In genomic region chr2:134299334-134299733, GRCh38 we compare ENCODE assay signal across 18 cellular contexts. TPM values are rescaled to one million over a fixed set of nuclear protein-coding genes. Genes with fewer than 3 reads are reported as not detected.
DNase-seq lines count a peak whose midpoint lies in the region; ATAC-seq, FAIRE-seq and TF ChIP-seq lines count a peak whose summit lies in the region.
"Had no signal": no experiment of that assay in that cellular context is flagged by ENCODE, and none has a peak within 500 bp of the region (broad histone marks: within the 10 kb centered on the region; RNA-seq: fewer than 3 reads in every experiment).

No MANE protein-coding gene starts in this region.

- CTCF ChIA-PET in K562 (lab: Yijun Ruan, JAX; ENCODE audit: low intra/inter-chr PET ratio): no interaction called here

- H3K9me3 ChIP-seq in K562 (replicated peaks; ENCODE audit: control insufficient read depth, insufficient read depth, low read depth, low read length) (no peaks in the 10 kb centered on the region), neutrophil (no peaks in the 10 kb centered on the region), thyroid gland (no peaks in the 10 kb centered on the region), SJCRH30 (replicated peaks) (no peaks in the 10 kb centered on the region)

- 69% methylated on average over 1 of the region's 1 CpG for WGBS in K562 (ENCODE audit: insufficient coverage, low coverage, missing lambda C conversion rate)
- 100% methylated on average over 1 of the region's 1 CpG for WGBS in thyroid gland, 2 donors

- FAIRE-seq in K562 (lab: Jason Lieb, UNC): no peak
- FAIRE-seq: A204.1, GM12892, H1 had no signal

- H3K27me3 Mint-ChIP-seq in IgD-negative memory B cell (no peaks in the 10 kb centered on the region), HFFc6 (ENCODE audit: insufficient read depth) (peaks cover 2% of the 10 kb centered on the region; the same call in 1 of the 2 replicates)
- H3K27me3 Mint-ChIP-seq: CD4-positive, alpha-beta memory T cell had no signal

- no peak overlapping the region for H3K9ac ChIP-seq in K562 (ENCODE audit: insufficient read depth in 1 of 2, low read depth in 2 of 2, low read length in 2 of 2)

- H2AFZ ChIP-seq in K562 (ENCODE audit: low read depth, low read length): no peak overlapping the region

- H3K4me3 Mint-ChIP-seq in IgD-negative memory B cell (no peak overlapping the region), HFFc6 (no peak overlapping the region)
- H3K4me3 Mint-ChIP-seq: H9 had no signal

- no peaks in the 10 kb centered on the region for H3K9me3 Mint-ChIP-seq in IgD-negative memory B cell
- no peaks in the 10 kb centered on the region for H3K9me3 Mint-ChIP-seq in HFFc6
- H3K9me3 Mint-ChIP-seq: CD4-positive, alpha-beta memory T cell; H9 had no signal

- TF ChIP-seq POLR2A in K562 (conservative IDR thresholded peaks at IDR 0.05) (no peak), thyroid gland (IDR thresholded peaks at IDR 0.05) (no peak)

- DNase-seq in K562 (ENCODE audit: extremely low read depth in 1 of 4, low spot score in 3 of 4) (no peak), thyroid gland (no peak), HFFc6 (no peak), SJCRH30 (no peak)
- DNase-seq: ACHN; CD4-positive, alpha-beta memory T cell; DMS153; DMS79; GDM1; H9; KBM-7 had no signal

- intact Hi-C loops in K562 (cut with micrococcal nuclease): no loop called here
- intact Hi-C loops in thyroid gland (cut with DNase I): no loop called here

- H3K36me3 ChIP-seq in K562 (ENCODE audit: control insufficient read depth, insufficient read depth, low read length) (no peaks in the 10 kb centered on the region), neutrophil (no peaks in the 10 kb centered on the region), thyroid gland (no peaks in the 10 kb centered on the region), SJCRH30 (peaks cover 5% of the 10 kb centered on the region)

- H3K4me3 ChIP-seq in K562: no peak overlapping the region
- H3K4me3 ChIP-seq in neutrophil (ENCODE audit: low read depth in 1 of 2, low read length in 1 of 2): no peak overlapping the region
- H3K4me3 ChIP-seq in thyroid gland (replicated peaks in 1 of 3): no peak overlapping the region
- H3K4me3 ChIP-seq in SJCRH30: no peak overlapping the region

- H3K36me3 Mint-ChIP-seq in IgD-negative memory B cell (peaks cover 11% of the 10 kb centered on the region), HFFc6 (ENCODE audit: low read depth) (peaks cover 7% of the 10 kb centered on the region; the same call in 1 of the 2 replicates)

- H3K4me2 ChIP-seq in K562 (ENCODE audit: insufficient read depth, low read length): no peak overlapping the region

- TF ChIP-seq EP300 in K562 (IDR thresholded peaks at IDR 0.05; ENCODE audit: low read length): no peak

- H3K27ac Mint-ChIP-seq in IgD-negative memory B cell: peak overlapping the region in 2 of 3 donors; percentile 4 to 81
- no peak overlapping the region for H3K27ac Mint-ChIP-seq in HFFc6
- H3K27ac Mint-ChIP-seq: H9 had no signal

- no peaks in the 10 kb centered on the region for H3K4me1 ChIP-seq in K562 (replicated peaks in 1 of 2; ENCODE audit: control insufficient read depth in 2 of 2, insufficient read depth in 2 of 2, low read length in 2 of 2)
- H3K4me1 ChIP-seq in neutrophil (ENCODE audit: control insufficient read depth in 1 of 2, insufficient read depth in 1 of 2, low read depth in 1 of 2, low read length in 1 of 2): peaks cover 44 to 49% of the 10 kb centered on the region in 2 experiments
- H3K4me1 ChIP-seq in thyroid gland: no peaks in the 10 kb centered on the region
- no peaks in the 10 kb centered on the region for H3K4me1 ChIP-seq in SJCRH30

- no peaks in the 10 kb centered on the region for H3K9me1 ChIP-seq in K562 (ENCODE audit: control insufficient read depth, insufficient read depth, low read length)

- no peaks in the 10 kb centered on the region for H3K27me3 ChIP-seq in K562 (ENCODE audit: control insufficient read depth in 2 of 2, insufficient read depth in 2 of 2, low read length in 2 of 2)
- no peaks in the 10 kb centered on the region for H3K27me3 ChIP-seq in neutrophil
- no peaks in the 10 kb centered on the region for H3K27me3 ChIP-seq in thyroid gland
- H3K27me3 ChIP-seq in SJCRH30: no peaks in the 10 kb centered on the region

- H4K20me1 ChIP-seq in K562 (replicated peaks; ENCODE audit: control insufficient read depth, insufficient read depth, low read length): no peaks in the 10 kb centered on the region

- in situ Hi-C loops in K562 (cut with MboI): no loop called here

- TF ChIP-seq RAD21 in K562 (CRISPR knock-in tag; conservative IDR thresholded peaks at IDR 0.05 in 1 of 2, IDR thresholded peaks at IDR 0.05 in 1 of 2): no peak

- H3K27ac ChIP-seq in K562 (ENCODE audit: extremely low read depth, low read depth, low read length): no peak overlapping the region
- peak overlapping the region; percentile 41 for H3K27ac ChIP-seq in neutrophil
- H3K27ac ChIP-seq in thyroid gland: no peak overlapping the region
- no peak overlapping the region for H3K27ac ChIP-seq in SJCRH30
- H3K27ac ChIP-seq: C4-2B had no signal

- H3K4me1 Mint-ChIP-seq in IgD-negative memory B cell (peaks cover 53 to 77% (median 57%) of the 10 kb centered on the region in 3 donors), HFFc6 (ENCODE audit: low read depth) (peaks cover 60% of the 10 kb centered on the region)

- no peak for TF ChIP-seq CTCF in K562 (IDR thresholded peaks at IDR 0.05 in 2 of 3, conservative IDR thresholded peaks at IDR 0.05 in 1 of 3; ENCODE audit: insufficient read depth in 2 of 3, low read depth in 1 of 3, low read length in 3 of 3)
- no peak for TF ChIP-seq CTCF in neutrophil (IDR thresholded peaks at IDR 0.05)
- no peak for TF ChIP-seq CTCF in thyroid gland (IDR thresholded peaks at IDR 0.05)
- TF ChIP-seq CTCF in HFFc6 (IDR thresholded peaks at IDR 0.05): no peak

- no TSS peak for BruUV-seq in K562 (replicated peaks; lab: Mats Ljungman, UMichigan)

- H3K79me2 ChIP-seq in K562 (ENCODE audit: control insufficient read depth, insufficient read depth, low read length): no peaks in the 10 kb centered on the region

- ATAC-seq in K562 (no peak), GM19035 (IDR thresholded peaks at IDR 0.05; ENCODE audit: unreplicated experiment) (no peak)

- POLR2A ChIA-PET in K562 (lab: Yijun Ruan, JAX): interaction anchor here (1.1 kb wide), 1 partner anchor 38 kb away, joined by 3 read pairs; no protein-coding TSS in a partner anchor

TF ChIP-seq in K562, 482 proteins besides CTCF, POLR2A, EP300 and RAD21 (continues in another document):
- TF ChIP-seq MAZ (CRISPR knock-in tag; conservative IDR thresholded peaks at IDR 0.05 in 1 of 2, IDR thresholded peaks at IDR 0.05 in 1 of 2): no peak
- TF ChIP-seq ZNF592 (IDR thresholded peaks at IDR 0.05): no peak

RNA-seq across cellular contexts. Expression of gene MGAT5, which starts 45.5 kb away (rescaled TPM):
- 14.0 TPM for polyA plus RNA-seq in IgD-negative memory B cell
- total RNA-seq in K562 (2011; cell fraction: chromatin; rRNA removed; ENCODE audit: low replicate concordance): 26.5 and 52.3 TPM in 2 replicates
- total RNA-seq in K562 (2011; cell fraction: nucleolus; rRNA removed): 30.8 and 33.2 TPM in 2 replicates
- 24.4 and 30.8 TPM in 2 replicates for total RNA-seq in K562 (2011; cell fraction: nucleoplasm; rRNA removed)
- 10.4 and 13.2 TPM in 2 replicates for total RNA-seq in K562 (2014; rRNA removed)
- 11.6 and 14.2 TPM in 2 replicates for total RNA-seq in K562 (2014; rRNA removed; fragmentation: Illumina TruSeq; extraction: Trizol)
- total RNA-seq in K562 (2015; rRNA removed; fragmentation: Illumina TruSeq; extraction: Trizol): 10.9 and 11.6 TPM in 2 replicates
- 18.6 and 22.6 TPM in 2 replicates for total RNA-seq in K562 (2021)
- 8.2 and 8.3 TPM in 2 replicates for polyA plus RNA-seq in K562 (2011; rRNA removed)
- 4.6 and 11.8 TPM in 2 replicates for polyA plus RNA-seq in K562 (2011; cell fraction: cytosol; rRNA removed)
- 9.4 and 11.3 TPM in 2 replicates for polyA plus RNA-seq in K562 (2011; cell fraction: nucleus; rRNA removed)
- polyA plus RNA-seq in K562 (2012): 12.7 and 17.8 TPM in 2 replicates
- polyA plus RNA-seq in K562 (2014; fragmentation: Illumina TruSeq; extraction: Trizol): 10.1 and 11.1 TPM in 2 replicates
- 1 to 10 TPM; 1.6 to 2.1 TPM for polyA plus RNA-seq in K562 (2014; fragmentation: Nextera tagmentation; extraction: Ambion mirVana)
- polyA plus RNA-seq in K562 (2014; rRNA removed): 5.6 and 7.3 TPM in 2 replicates
- polyA minus RNA-seq in K562 (2011; rRNA and poly(A)+ RNA removed): 30.6 and 54.6 TPM in 2 replicates
- polyA minus RNA-seq in K562 (2011; cell fraction: cytosol; rRNA and poly(A)+ RNA removed): 13.0 and 14.3 TPM in 2 replicates
- 21.1 and 52.9 TPM in 2 replicates for polyA minus RNA-seq in K562 (2011; cell fraction: nucleus; rRNA and poly(A)+ RNA removed)
- 10 to 100 TPM; 47.5 to 64.4 (median 50.4) TPM for total RNA-seq in thyroid gland
- 100 to 1,000 TPM; 104 to 129 (median 113) TPM for total RNA-seq in HFFc6 (2021; fragmentation: NEBNext Ultra II Directional; extraction: Animal tissue kit (Norgen Biotek cat#: 25700))
- total RNA-seq in SJCRH30 (2014; rRNA removed; shearing (Covaris generic)): 95.3 and 98.0 TPM in 2 replicates
